ENCODE assay signal across 8 cellular contexts in the genomic region with DNA sequence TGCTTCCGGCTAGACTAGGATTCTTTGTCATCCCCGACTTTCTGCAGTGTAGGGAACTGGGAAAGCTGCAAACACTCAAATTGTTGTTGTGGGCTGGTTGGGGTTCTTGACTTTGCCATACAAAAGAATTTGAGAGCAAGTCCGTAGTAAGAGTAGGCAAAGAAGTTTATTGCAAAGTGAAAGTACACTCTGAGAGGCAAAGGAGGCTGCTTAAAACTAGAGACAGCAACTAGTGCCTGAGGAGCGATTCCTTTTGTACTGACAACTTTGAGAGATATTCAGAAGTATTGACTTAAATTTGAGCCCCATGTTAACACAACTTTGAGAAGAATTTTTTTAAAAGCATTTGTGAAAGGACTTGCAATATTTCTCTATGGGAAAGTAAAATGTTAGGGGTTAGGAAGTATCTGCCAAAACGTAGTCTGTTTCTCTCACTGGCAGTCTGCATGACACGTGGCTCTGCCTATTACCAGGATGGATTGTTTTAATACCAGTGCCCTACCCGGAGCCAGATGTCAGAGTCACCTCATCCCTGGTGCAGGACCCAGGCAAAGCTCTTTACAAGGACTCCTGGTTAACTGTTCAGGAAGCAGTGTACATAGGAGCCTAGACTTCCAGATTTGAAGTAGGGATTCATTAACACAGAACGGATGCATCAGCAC.
DNase-seq lines count a peak whose midpoint lies in the region; ATAC-seq and TF ChIP-seq lines count a peak whose summit lies in the region.

No MANE protein-coding gene starts in this region.

- H3K27me3 ChIP-seq in Peyer's patch: no peaks in the 10 kb centered on the region

- H3K4me3 ChIP-seq in Peyer's patch: peak overlapping the region in 3 of 4 donors; percentile 7 to 21 (median 15)

- H3K27ac ChIP-seq in Peyer's patch: peak overlapping the region in 2 of 4 donors; percentile 5 to 25
- H3K27ac ChIP-seq in caudate nucleus (ENCODE audit: low read depth, low read length): no peak overlapping the region

- peaks cover 49 to 56% of the 10 kb centered on the region in 2 donors for H3K4me1 Mint-ChIP-seq in effector memory CD8-positive, alpha-beta T cell (ENCODE audit: low read depth in 2 of 2)

- no peaks in the 10 kb centered on the region for H3K36me3 ChIP-seq in Peyer's patch

- peak overlapping the region; percentile 68 to 77 for H3K27ac Mint-ChIP-seq in effector memory CD8-positive, alpha-beta T cell

- TF ChIP-seq CTCF in Peyer's patch (IDR thresholded peaks at IDR 0.05): no peak

- no peaks in the 10 kb centered on the region for H3K9me3 ChIP-seq in Peyer's patch

- DNase-seq in Daoy (ENCODE audit: low read depth): peak; percentile 21
- no peak for DNase-seq in Peyer's patch
- DNase-seq in effector memory CD8-positive, alpha-beta T cell: peak in 1 of 3 experiments; percentile 4
- peak; percentile 11 for DNase-seq in renal cortical epithelial cell (ENCODE audit: low read depth)
- no peak for DNase-seq in caudate nucleus (lab: John Stamatoyannopoulos, UW)
- no peak for DNase-seq in activated CD4-positive, alpha-beta T cell treated with anti-CD3 and anti-CD28 coated beads, Interleukin-2, amount 50 U/mL, for 4 hours

- peaks cover 9% of the 10 kb centered on the region for H3K36me3 Mint-ChIP-seq in effector memory CD8-positive, alpha-beta T cell (ENCODE audit: insufficient read depth)

- ATAC-seq in effector memory CD8-positive, alpha-beta T cell (replicated peaks): peak; percentile 39
- ATAC-seq in GM18870 (IDR thresholded peaks at IDR 0.05; ENCODE audit: unreplicated experiment) (no peak), HG02571 (IDR thresholded peaks at IDR 0.05; ENCODE audit: unreplicated experiment) (no peak)

- no peaks in the 10 kb centered on the region for H3K9me3 Mint-ChIP-seq in effector memory CD8-positive, alpha-beta T cell

- peak overlapping the region; percentile 76 to 79 for H3K4me3 Mint-ChIP-seq in effector memory CD8-positive, alpha-beta T cell

- no peaks in the 10 kb centered on the region for H3K4me1 ChIP-seq in Peyer's patch

- no peaks in the 10 kb centered on the region for H3K27me3 Mint-ChIP-seq in effector memory CD8-positive, alpha-beta T cell

- TF ChIP-seq POLR2A in Peyer's patch (IDR thresholded peaks at IDR 0.05): no peak

Comparison
In these comparisons a context has a peak if more than half of its experiments do, and no peak if none do; other contexts are left out.
1. DNase-seq: peak in Daoy (single experiment) and renal cortical epithelial cell (single experiment); none in Peyer's patch (0 of 3), caudate nucleus (0 of 61) and activated CD4-positive, alpha-beta T cell treated with anti-CD3 and anti-CD28 coated beads, Interleukin-2, amount 50 U/mL, for 4 hours (0 of 2).